In the genomic region with DNA sequence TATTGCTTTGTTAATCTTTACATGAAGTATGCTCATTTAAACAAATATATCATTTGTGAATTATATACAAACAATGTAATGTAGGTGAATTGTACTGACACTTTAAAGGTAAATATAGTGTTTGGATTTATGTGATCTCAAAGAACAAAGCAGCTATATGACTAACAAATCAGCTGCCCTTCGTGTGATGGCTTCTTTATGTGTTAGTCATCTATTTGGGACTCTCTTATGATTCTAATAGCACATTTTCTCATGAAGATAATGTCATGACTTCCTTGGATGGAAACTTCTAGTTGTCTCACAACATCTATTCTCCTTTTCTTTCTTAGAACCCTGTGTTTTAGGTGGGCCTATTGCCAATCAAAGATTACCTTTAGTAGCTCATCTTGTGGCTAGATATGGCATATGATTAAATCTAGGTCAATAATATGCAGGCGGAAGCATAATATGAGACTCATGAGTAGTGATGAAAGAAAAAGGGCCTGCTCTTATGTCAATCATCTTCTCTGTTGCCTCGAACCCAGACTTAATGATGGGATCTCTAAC, we compare ENCODE assay signal across 1 cellular context.
TF ChIP-seq lines count a peak whose summit lies in the region.

No MANE protein-coding gene starts in this region.

TF ChIP-seq in WTC11, 78 proteins besides CTCF, POLR2A, EP300 and RAD21 (continued from another document):
- TF ChIP-seq PREB (CRISPR knock-in tag; IDR thresholded peaks at IDR 0.05; ENCODE audit: borderline replicate concordance) (no peak), ZNF416 (CRISPR knock-in tag; IDR thresholded peaks at IDR 0.05) (no peak), ETV6 (CRISPR knock-in tag; IDR thresholded peaks at IDR 0.05) (no peak), CBFB (CRISPR knock-in tag; IDR thresholded peaks at IDR 0.05; ENCODE audit: low read depth) (no peak)
